In genomic region chr22:21867528-21868266, GRCh38 we compare ENCODE assay signal across 9 cellular contexts. TPM values are rescaled to one million over a fixed set of nuclear protein-coding genes. Genes with fewer than 3 reads are reported as not detected.
DNase-seq lines count a peak whose midpoint lies in the region; ATAC-seq, FAIRE-seq and TF ChIP-seq lines count a peak whose summit lies in the region.
"Had no signal": no experiment of that assay in that cellular context is flagged by ENCODE, and none has a peak within 500 bp of the region (broad histone marks: within the 10 kb centered on the region; RNA-seq: fewer than 3 reads in every experiment).

Gene MAPK1, minus strand, starts transcription at chr22:21867645. Its CDS starts 205 bp downstream, at chr22:21867440.

- no peaks in the 10 kb centered on the region for H3K36me3 ChIP-seq in kidney (ENCODE audit: control insufficient read depth in 1 of 2, insufficient read depth in 2 of 2, low read length in 2 of 2)

- peak; percentile 35 for TF ChIP-seq CTCF in kidney (IDR thresholded peaks at IDR 0.05; ENCODE audit: borderline replicate concordance, extremely low read depth, insufficient read depth)

- intact Hi-C loops in kidney (cut with DNase I): no loop called here

- no peak for FAIRE-seq in kidney (lab: Jason Lieb, UNC)
- FAIRE-seq: colon had no signal

- no peaks in the 10 kb centered on the region for H3K9me3 ChIP-seq in kidney (ENCODE audit: control insufficient read depth in 1 of 2, low read length in 2 of 2)

- DNase-seq in AG08395 (ENCODE audit: low spot score) (peak; percentile 95), NCI-H226 (peak; percentile 48), cerebellar cortex (ENCODE audit: low spot score) (peak; percentile 89), kidney (peak; percentile 98)
- DNase-seq in stimulated activated CD4-positive, alpha-beta T cell treated with anti-CD3 and anti-CD28 coated beads, Interleukin-15, amount 100 ng/mL, for 24 hours: peak; percentile 96

- ATAC-seq in GM18870 (IDR thresholded peaks at IDR 0.05; ENCODE audit: unreplicated experiment): peak; percentile 87
- ATAC-seq in HG03135 (IDR thresholded peaks at IDR 0.05; ENCODE audit: unreplicated experiment): peak; percentile 76
- peak; percentile 90 to 92 for ATAC-seq in activated CD4-positive, CD25-positive, alpha-beta regulatory T cell treated with anti-CD3 and anti-CD28 coated beads, Interleukin-2, amount 50 U/mL, for 24 hours

- H3K4me1 ChIP-seq in kidney (ENCODE audit: control insufficient read depth in 1 of 2, insufficient read depth in 1 of 2, low read depth in 1 of 2, low read length in 2 of 2): peaks cover 11% of the 10 kb centered on the region in 2 donors

- peak within 1 kb of the TSS; percentile 72 to 91 for H3K27ac ChIP-seq in kidney (ENCODE audit: low read depth in 2 of 2, low read length in 2 of 2)

- H3K4me3 ChIP-seq in kidney (ENCODE audit: low read length in 2 of 2): peak within 1 kb of the TSS; percentile 89 to 93

- H3K9ac ChIP-seq in kidney (ENCODE audit: low read length in 2 of 2): peak within 1 kb of the TSS; percentile 93 to 94

RNA-seq across cellular contexts. Expression of gene MAPK1, which starts in this region (rescaled TPM):
- 128 TPM for total RNA-seq in kidney
- polyA plus RNA-seq in kidney (ENCODE audit: insufficient read depth, low read depth, low replicate concordance): 21.3 TPM

Comparison
In these comparisons a context has a peak if more than half of its experiments do, and no peak if none do; other contexts are left out.
1. Peak in every context shown above with its lines: DNase-seq, ATAC-seq, H3K4me3 ChIP-seq and H3K27ac ChIP-seq.
2. DNase-seq: peak in every context shown above with its lines; median percentile 98 in kidney; 96 in stimulated activated CD4-positive, alpha-beta T cell treated with anti-CD3 and anti-CD28 coated beads, Interleukin-15, amount 100 ng/mL, for 24 hours; 95 in AG08395; 89 in cerebellar cortex; 48 in NCI-H226.